14 cellular contexts compared by ENCODE assay signal in genomic region chr20:41275181-41275793, GRCh38. TPM values are rescaled to one million over a fixed set of nuclear protein-coding genes. Genes with fewer than 3 reads are reported as not detected.
DNase-seq lines count a peak whose midpoint lies in the region; ATAC-seq and TF ChIP-seq lines count a peak whose summit lies in the region.
"Had no signal": no experiment of that assay in that cellular context is flagged by ENCODE, and none has a peak within 500 bp of the region (broad histone marks: within the 10 kb centered on the region; RNA-seq: fewer than 3 reads in every experiment).

No MANE protein-coding gene starts in this region.

- H3K36me3 ChIP-seq in heart right ventricle = no peaks in the 10 kb centered on the region
- H3K36me3 ChIP-seq in brain microvascular endothelial cell (replicated peaks) = no peaks in the 10 kb centered on the region
- no peaks in the 10 kb centered on the region for H3K36me3 ChIP-seq in left lung

- H3K27me3 ChIP-seq in heart right ventricle (no peaks in the 10 kb centered on the region), brain microvascular endothelial cell (replicated peaks) (no peaks in the 10 kb centered on the region), left lung (no peaks in the 10 kb centered on the region)
- H3K27me3 ChIP-seq: testis had no signal

- H3K27ac ChIP-seq in heart right ventricle = peak overlapping the region in 7 of 10 donors; percentile 34 to 85 (median 72)
- H3K27ac ChIP-seq in brain microvascular endothelial cell = no peak overlapping the region
- no peak overlapping the region for H3K27ac ChIP-seq in left lung

- in situ Hi-C loops in brain microvascular endothelial cell (cut with HindIII; ENCODE audit: low pct_ligation_motif_present, low sequenced_read_pairs) = no loop called here

- intact Hi-C loops in heart right ventricle (cut with DNase I) = loop anchor here in 1 of 10 donors (5.0 kb wide), 1 partner anchor 37 kb away; no protein-coding TSS in a partner anchor
- intact Hi-C loops in left cardiac atrium (cut with DNase I) = no loop called here
- intact Hi-C loops in left lung (cut with DNase I) = no loop called here
- intact Hi-C loops in posterior cingulate gyrus (cut with DNase I) = no loop called here

- TF ChIP-seq CTCF in heart right ventricle (IDR thresholded peaks at IDR 0.05) = no peak
- peak; percentile 28 for TF ChIP-seq CTCF in brain microvascular endothelial cell (IDR thresholded peaks at IDR 0.05; ENCODE audit: low read depth, low read length, missing control alignments)
- no peak for TF ChIP-seq CTCF in left lung (IDR thresholded peaks at IDR 0.05)

- H3K9me3 ChIP-seq in heart right ventricle (no peaks in the 10 kb centered on the region), left lung (no peaks in the 10 kb centered on the region)
- H3K9me3 ChIP-seq: testis had no signal

- DNase-seq in heart right ventricle = no peak
- no peak for DNase-seq in left cardiac atrium
- peak; percentile 61 for DNase-seq in brain microvascular endothelial cell
- DNase-seq in left lung = no peak
- DNase-seq in SHP77 (lab: John Stamatoyannopoulos, UW) = no peak
- DNase-seq in SW 1271 (lab: John Stamatoyannopoulos, UW) = no peak
- DNase-seq in posterior cingulate gyrus = no peak
- no peak for DNase-seq in activated CD4-positive, alpha-beta T cell treated with anti-CD3 and anti-CD28 coated beads for 1 hour
- DNase-seq: activated T-cell treated with anti-CD3 and anti-CD28 coated beads, Interleukin-2, amount 50 U/mL, for 24 hours; central memory CD4-positive, alpha-beta T cell; DND-41; NCI-H510A treated with DMSO at 0.1 percent for 48 hours; retina; testis had no signal

- ATAC-seq in heart right ventricle (no peak), left cardiac atrium (no peak), left lung (peak; percentile 69)

- 88 to 95% methylated on average over 6 of the region's 6 CpGs for WGBS in heart right ventricle, 2 donors

- H3K4me1 ChIP-seq in heart right ventricle (peaks cover 0 to 76% (median 45%) of the 10 kb centered on the region in 9 donors), left lung (peaks cover 8 to 20% of the 10 kb centered on the region in 2 donors)

- H3K4me3 ChIP-seq in heart right ventricle (no peak overlapping the region), brain microvascular endothelial cell (ENCODE audit: low read depth, low read length) (no peak overlapping the region), left lung (no peak overlapping the region)
- H3K4me3 ChIP-seq: testis had no signal

RNA-seq across cellular contexts. Expression of gene ZHX3, which starts 42.2 kb away (rescaled TPM):
- total RNA-seq in heart right ventricle (10 to 100 TPM; 26.2 to 51.8 (median 31.0) TPM), left cardiac atrium (10 to 100 TPM; 32.8 to 34.2 TPM), left lung (10 to 100 TPM; 45.9 to 47.9 TPM)
- polyA plus RNA-seq in heart right ventricle = 10 to 100 TPM in 1 of 2 donors, 1 to 10 TPM in 1; 6.5 to 20.6 TPM

Comparison
In these comparisons a context has a peak if more than half of its experiments do, and no peak if none do; other contexts are left out.
1. H3K27ac ChIP-seq: peak in heart right ventricle (7 of 10); none in brain microvascular endothelial cell (single experiment) and left lung (0 of 2).